Comparison of ENCODE assay signal across 8 cellular contexts in genomic region chr6:75526502-75527127, GRCh38. TPM values are rescaled to one million over a fixed set of nuclear protein-coding genes. Genes with fewer than 3 reads are reported as not detected.
A peak's percentile ranks its signal among the peaks of the same experiment; 100 is the strongest.
DNase-seq lines count a peak whose midpoint lies in the region; ATAC-seq and TF ChIP-seq lines count a peak whose summit lies in the region.

No MANE protein-coding gene starts in this region.

- intact Hi-C loops in Panc1 (cut with micrococcal nuclease; ENCODE audit: unreplicated experiment) (loop anchor here (1.0 kb wide), 2 partner anchors 158 to 229 kb away; no protein-coding TSS in a partner anchor), vagina (cut with DNase I) (loop anchor here (10.0 kb wide), 1 partner anchor 272 kb away; no protein-coding TSS in a partner anchor)

- H3K27me3 ChIP-seq in Panc1 (ENCODE audit: control insufficient read depth, insufficient read depth, low read length), result no peaks in the 10 kb centered on the region
- H3K27me3 ChIP-seq in vagina, result no peaks in the 10 kb centered on the region

- CTCF ChIA-PET in Panc1 (lab: Charles Lee), result interaction anchor here (0.7 to 1.3 kb wide), 2 partner anchors 216 to 259 kb away, joined by 3 to 4 read pairs; no protein-coding TSS in a partner anchor

- DNase-seq in DMS 273 (lab: John Stamatoyannopoulos, UW; ENCODE audit: unreplicated experiment) (peak; percentile 80), Panc1 (ENCODE audit: low read depth, low spot score) (peak; percentile 38), activated T-helper 1 cell treated with Interleukin-2 at 50 U/mL for 16 hours (ENCODE audit: low read depth) (peak; percentile 7), fibroblast of the aortic adventitia (ENCODE audit: low read depth) (peak; percentile 86), nucleus accumbens (lab: John Stamatoyannopoulos, UW) (peak in 33 of 56 donors; percentile 1 to 74 (median 13)), vagina (ENCODE audit: extremely low spot score in 2 of 2) (no peak)
- peak; percentile 49 for DNase-seq in Jurkat, Clone E6-1 (ENCODE audit: low read depth, low spot score)

- in situ Hi-C loops in Panc1 (cut with HindIII; ENCODE audit: low pct_unique_long_range_greater_than_20kb, low sequenced_read_pairs), result no loop called here

- H3K9me3 ChIP-seq in Panc1 (ENCODE audit: control insufficient read depth, insufficient read depth, low read depth, low read length) (no peaks in the 10 kb centered on the region), vagina (no peaks in the 10 kb centered on the region)

- no peaks in the 10 kb centered on the region for H3K36me3 ChIP-seq in Panc1 (ENCODE audit: control insufficient read depth, insufficient read depth, low read length)
- H3K36me3 ChIP-seq in vagina, result no peaks in the 10 kb centered on the region

- H3K4me1 ChIP-seq in Panc1 (ENCODE audit: control insufficient read depth, insufficient read depth, low read length), result peaks cover 22% of the 10 kb centered on the region
- peaks cover 7% of the 10 kb centered on the region for H3K4me1 ChIP-seq in vagina

- POLR2A ChIA-PET in Panc1 (lab: Charles Lee), result no interaction called here

- no TSS peak for BruUV-seq in Panc1 (replicated peaks; lab: Mats Ljungman, UMichigan)

- no peak overlapping the region; the same call in 1 of the 2 replicates for H3K27ac ChIP-seq in Panc1 (ENCODE audit: low read length)
- H3K27ac ChIP-seq in vagina, result no peak overlapping the region

- peak; percentile 86 for ATAC-seq in GM21390 (IDR thresholded peaks at IDR 0.05; ENCODE audit: unreplicated experiment)
- peak; percentile 75 for ATAC-seq in Panc1

- no peak for TF ChIP-seq POLR2A in vagina (IDR thresholded peaks at IDR 0.05)

- peak; percentile 71; the same call in 1 of the 2 replicates for TF ChIP-seq CTCF in Panc1 (IDR thresholded peaks at IDR 0.05)
- TF ChIP-seq CTCF in fibroblast of the aortic adventitia (IDR thresholded peaks at IDR 0.05; ENCODE audit: insufficient read depth, low read length), result peak; percentile 63
- peak; percentile 37 to 73 (median 61) for TF ChIP-seq CTCF in vagina (IDR thresholded peaks at IDR 0.05)

- no peak overlapping the region for H3K4me3 ChIP-seq in Jurkat, Clone E6-1 (ENCODE audit: low read length)
- H3K4me3 ChIP-seq in Panc1 (ENCODE audit: low read depth in 2 of 2, low read length in 2 of 2) (no peak overlapping the region), fibroblast of the aortic adventitia (ENCODE audit: low read depth, low read length) (no peak overlapping the region), vagina (no peak overlapping the region)

RNA-seq across cellular contexts. Expression of gene FILIP1, which starts 33.0 kb away (rescaled TPM):
- not detected for polyA plus RNA-seq in Jurkat, Clone E6-1 (2012; ENCODE audit: insufficient read depth, insufficient read length)
- total RNA-seq in Panc1 (2021; ENCODE audit: unreplicated experiment), result 0.26 TPM
- polyA plus RNA-seq in Panc1 (2012; ENCODE audit: insufficient read length), result 0.12 TPM
- total RNA-seq in fibroblast of the aortic adventitia (ENCODE audit: low replicate concordance), result 0.45 and 5.5 TPM in 2 replicates
- total RNA-seq in vagina, result 3.2 TPM

Comparison
In these comparisons a context has a peak if more than half of its experiments do, and no peak if none do; other contexts are left out.
1. DNase-seq: peak in DMS 273 (single experiment), Jurkat, Clone E6-1 (single experiment), Panc1 (single experiment), activated T-helper 1 cell treated with Interleukin-2 at 50 U/mL for 16 hours (single experiment), fibroblast of the aortic adventitia (single experiment) and nucleus accumbens (33 of 56); none in vagina (0 of 2).
2. Peak in every context shown above with its lines, with median percentiles within 50 percentile points of each other: CTCF ChIP-seq.